ENCODE assay signal across 1 cellular context in genomic region chr3:37375184-37376120, GRCh38.
TF ChIP-seq lines count a peak whose summit lies in the region.

No MANE protein-coding gene starts in this region.

TF ChIP-seq in SK-N-SH, 30 proteins besides CTCF, POLR2A, EP300 and RAD21 (continued from another document):
- TF ChIP-seq, protein P1, sequence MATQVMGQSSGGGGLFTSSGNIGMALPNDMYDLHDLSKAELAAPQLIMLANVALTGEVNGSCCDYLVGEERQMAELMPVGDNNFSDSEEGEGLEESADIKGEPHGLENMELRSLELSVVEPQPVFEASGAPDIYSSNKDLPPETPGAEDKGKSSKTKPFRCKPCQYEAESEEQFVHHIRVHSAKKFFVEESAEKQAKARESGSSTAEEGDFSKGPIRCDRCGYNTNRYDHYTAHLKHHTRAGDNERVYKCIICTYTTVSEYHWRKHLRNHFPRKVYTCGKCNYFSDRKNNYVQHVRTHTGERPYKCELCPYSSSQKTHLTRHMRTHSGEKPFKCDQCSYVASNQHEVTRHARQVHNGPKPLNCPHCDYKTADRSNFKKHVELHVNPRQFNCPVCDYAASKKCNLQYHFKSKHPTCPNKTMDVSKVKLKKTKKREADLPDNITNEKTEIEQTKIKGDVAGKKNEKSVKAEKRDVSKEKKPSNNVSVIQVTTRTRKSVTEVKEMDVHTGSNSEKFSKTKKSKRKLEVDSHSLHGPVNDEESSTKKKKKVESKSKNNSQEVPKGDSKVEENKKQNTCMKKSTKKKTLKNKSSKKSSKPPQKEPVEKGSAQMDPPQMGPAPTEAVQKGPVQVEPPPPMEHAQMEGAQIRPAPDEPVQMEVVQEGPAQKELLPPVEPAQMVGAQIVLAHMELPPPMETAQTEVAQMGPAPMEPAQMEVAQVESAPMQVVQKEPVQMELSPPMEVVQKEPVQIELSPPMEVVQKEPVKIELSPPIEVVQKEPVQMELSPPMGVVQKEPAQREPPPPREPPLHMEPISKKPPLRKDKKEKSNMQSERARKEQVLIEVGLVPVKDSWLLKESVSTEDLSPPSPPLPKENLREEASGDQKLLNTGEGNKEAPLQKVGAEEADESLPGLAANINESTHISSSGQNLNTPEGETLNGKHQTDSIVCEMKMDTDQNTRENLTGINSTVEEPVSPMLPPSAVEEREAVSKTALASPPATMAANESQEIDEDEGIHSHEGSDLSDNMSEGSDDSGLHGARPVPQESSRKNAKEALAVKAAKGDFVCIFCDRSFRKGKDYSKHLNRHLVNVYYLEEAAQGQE (IDR thresholded peaks at IDR 0.05; ENCODE audit: low read depth, low read length): no peak
